8 cellular contexts compared by ENCODE assay signal in genomic region chr9:69168709-69169217, GRCh38. TPM values are rescaled to one million over a fixed set of nuclear protein-coding genes. Genes with fewer than 3 reads are reported as not detected.
DNase-seq lines count a peak whose midpoint lies in the region; ATAC-seq and TF ChIP-seq lines count a peak whose summit lies in the region.

No MANE protein-coding gene starts in this region.

- H3K36me3 ChIP-seq in mesendoderm (ENCODE audit: control insufficient read depth, insufficient read depth, low read length), result no peaks in the 10 kb centered on the region
- H3K36me3 ChIP-seq in psoas muscle (ENCODE audit: insufficient read depth in 1 of 2, low read depth in 1 of 2), result no peaks in the 10 kb centered on the region
- peaks cover 0 to 10% (median 4%) of the 10 kb centered on the region in 4 donors for H3K36me3 ChIP-seq in stomach

- H3K9me3 ChIP-seq in psoas muscle, result no peaks in the 10 kb centered on the region
- H3K9me3 ChIP-seq in stomach, result no peaks in the 10 kb centered on the region

- peak overlapping the region; percentile 61 for H3K4me3 Mint-ChIP-seq in activated T-helper 2 cell treated with anti-CD3 and anti-CD28 coated beads, Interferon-gamma antibody, Interleukin-2, Interleukin-4, amounts not matched to agents 10 μg/mL and 5 μg/mL and 100 μg/mL, durations not matched to agents 14 hours and 24 hours and 36 hours (ENCODE audit: low read depth)

- peaks cover 5% of the 10 kb centered on the region for H3K4me1 ChIP-seq in mesendoderm (ENCODE audit: control insufficient read depth, low read depth, low read length)
- no peaks in the 10 kb centered on the region for H3K4me1 ChIP-seq in psoas muscle
- peaks cover 13 to 41% (median 21%) of the 10 kb centered on the region in 4 donors for H3K4me1 ChIP-seq in stomach

- no peak overlapping the region for H3K23ac ChIP-seq in mesendoderm (ENCODE audit: low read length)

- no peak overlapping the region for H4K5ac ChIP-seq in mesendoderm (ENCODE audit: low read length)

- no peak overlapping the region for H2BK120ac ChIP-seq in mesendoderm (ENCODE audit: low read depth, low read length)

- no peak overlapping the region for H3K9ac ChIP-seq in mesendoderm (ENCODE audit: low read length)

- no peaks in the 10 kb centered on the region for H3K9me3 Mint-ChIP-seq in activated T-helper 2 cell treated with anti-CD3 and anti-CD28 coated beads, Interferon-gamma antibody, Interleukin-2, Interleukin-4, amounts not matched to agents 10 μg/mL and 5 μg/mL and 100 μg/mL, durations not matched to agents 14 hours and 24 hours and 36 hours

- intact Hi-C loops in activated T-helper 2 cell treated with anti-CD3 and anti-CD28 coated beads, Interferon-gamma antibody, Interleukin-2, Interleukin-4, amounts not matched to agents 10 μg/mL and 5 μg/mL and 100 μg/mL, durations not matched to agents 14 hours and 24 hours and 36 hours (cut with micrococcal nuclease), result loop anchor here (2.0 kb wide), 1 partner anchor 14 kb away; no protein-coding TSS in a partner anchor
- intact Hi-C loops in psoas muscle (cut with DNase I), result no loop called here
- intact Hi-C loops in stomach (cut with DNase I; ENCODE audit: low total_unique reads), result no loop called here

- no peak for TF ChIP-seq EP300 in stomach (IDR thresholded peaks at IDR 0.05)

- TF ChIP-seq CTCF in GM10266 (IDR thresholded peaks at IDR 0.05; ENCODE audit: control insufficient read depth, insufficient read depth, low read depth, missing control alignments) (no peak), psoas muscle (IDR thresholded peaks at IDR 0.05) (no peak), stomach (IDR thresholded peaks at IDR 0.05) (no peak)

- H3K56ac ChIP-seq in mesendoderm (ENCODE audit: low read length), result no peak overlapping the region

- WGBS in mesendoderm (ENCODE audit: extremely low coverage, insufficient coverage, low lambda C conversion rate), result no CpG with 5 or more reads among the region's 13 CpGs
- WGBS in psoas muscle, 3 donors, result 77 to 85% (median 84%) methylated on average over 13 of the region's 13 CpGs
- WGBS in stomach, 5 donors, result 55 to 71% (median 66%) methylated on average over 13 of the region's 13 CpGs

- no peak for TF ChIP-seq POLR2A in stomach (IDR thresholded peaks at IDR 0.05)

- H3K36me3 Mint-ChIP-seq in activated T-helper 2 cell treated with anti-CD3 and anti-CD28 coated beads, Interferon-gamma antibody, Interleukin-2, Interleukin-4, amounts not matched to agents 10 μg/mL and 5 μg/mL and 100 μg/mL, durations not matched to agents 14 hours and 24 hours and 36 hours (ENCODE audit: low read depth), result no peaks in the 10 kb centered on the region

- H3K27ac ChIP-seq in mesendoderm (ENCODE audit: low read depth, low read length), result no peak overlapping the region
- H3K27ac ChIP-seq in psoas muscle, result no peak overlapping the region
- no peak overlapping the region for H3K27ac ChIP-seq in stomach

- no peaks in the 10 kb centered on the region for H3K79me2 ChIP-seq in mesendoderm (ENCODE audit: control insufficient read depth, insufficient read depth, low read length)

- ATAC-seq in psoas muscle (no peak), HG02571 (IDR thresholded peaks at IDR 0.05; ENCODE audit: unreplicated experiment) (no peak)

- peaks cover 2% of the 10 kb centered on the region for H3K79me1 ChIP-seq in mesendoderm (ENCODE audit: low read length)

- H2BK5ac ChIP-seq in mesendoderm (ENCODE audit: low read length), result no peak overlapping the region

- H3K27me3 ChIP-seq in mesendoderm (ENCODE audit: insufficient read depth, low read length, poor library complexity), result no peaks in the 10 kb centered on the region
- H3K27me3 ChIP-seq in psoas muscle (ENCODE audit: insufficient read depth in 3 of 3, low read length in 2 of 3), result no peaks in the 10 kb centered on the region
- H3K27me3 ChIP-seq in stomach, result peaks cover 0 to under 1% (median 0%) of the 10 kb centered on the region in 3 donors

- H2AK5ac ChIP-seq in mesendoderm (ENCODE audit: low read length), result no peak overlapping the region

- peaks cover 34% of the 10 kb centered on the region for H3K4me1 Mint-ChIP-seq in activated T-helper 2 cell treated with anti-CD3 and anti-CD28 coated beads, Interferon-gamma antibody, Interleukin-2, Interleukin-4, amounts not matched to agents 10 μg/mL and 5 μg/mL and 100 μg/mL, durations not matched to agents 14 hours and 24 hours and 36 hours (ENCODE audit: low read depth)

- H3K4ac ChIP-seq in mesendoderm (ENCODE audit: low read depth, low read length), result no peak overlapping the region

- no peak overlapping the region for H2BK15ac ChIP-seq in mesendoderm (replicated peaks; ENCODE audit: low read depth)

- H3K4me2 ChIP-seq in mesendoderm (ENCODE audit: low read length), result no peak overlapping the region

- H3K27me3 Mint-ChIP-seq in activated T-helper 2 cell treated with anti-CD3 and anti-CD28 coated beads, Interferon-gamma antibody, Interleukin-2, Interleukin-4, amounts not matched to agents 10 μg/mL and 5 μg/mL and 100 μg/mL, durations not matched to agents 14 hours and 24 hours and 36 hours (ENCODE audit: low read depth), result peaks cover 10% of the 10 kb centered on the region

- peak overlapping the region; percentile 83 for H3K27ac Mint-ChIP-seq in activated T-helper 2 cell treated with anti-CD3 and anti-CD28 coated beads, Interferon-gamma antibody, Interleukin-2, Interleukin-4, amounts not matched to agents 10 μg/mL and 5 μg/mL and 100 μg/mL, durations not matched to agents 14 hours and 24 hours and 36 hours

- H3K18ac ChIP-seq in mesendoderm (ENCODE audit: low read length), result no peak overlapping the region

- peak; percentile 69 for DNase-seq in GM10266 (ENCODE audit: extremely low spot score)
- DNase-seq in HCEC 1CT, result peak; percentile 76
- DNase-seq in NCI-H510A (lab: John Stamatoyannopoulos, UW), result peak; percentile 85
- DNase-seq in activated T-helper 2 cell treated with anti-CD3 and anti-CD28 coated beads, Interferon-gamma antibody, Interleukin-2, Interleukin-4, amounts not matched to agents 10 μg/mL and 5 μg/mL and 100 μg/mL, durations not matched to agents 14 hours and 24 hours and 36 hours (ENCODE audit: low spot score), result peak; percentile 61
- DNase-seq in mesendoderm, result peak; percentile 79
- DNase-seq in psoas muscle, result no peak
- DNase-seq in stomach, result no peak

- H4K8ac ChIP-seq in mesendoderm (ENCODE audit: low read depth, low read length), result no peak overlapping the region

- H3K4me3 ChIP-seq in mesendoderm (ENCODE audit: low read length) (no peak overlapping the region), psoas muscle (no peak overlapping the region), stomach (peak overlapping the region in 1 of 4 donors; percentile 8)

RNA-seq across cellular contexts. Expression of gene TJP2, which starts 5.3 kb away (rescaled TPM):
- 11.9 and 12.4 TPM in 2 replicates for total RNA-seq in activated T-helper 2 cell treated with anti-CD3 and anti-CD28 coated beads, Interferon-gamma antibody, Interleukin-2, Interleukin-4, amounts not matched to agents 10 μg/mL and 5 μg/mL and 100 μg/mL, durations not matched to agents 14 hours and 24 hours and 36 hours
- 65.2 TPM for polyA plus RNA-seq in mesendoderm (2013, experiment 1 of 2)
- 64.3 TPM for polyA plus RNA-seq in mesendoderm (2013, experiment 2 of 2)
- total RNA-seq in psoas muscle, result 10 to 100 TPM; 14.8 to 25.1 (median 19.0) TPM
- 10 to 100 TPM in 1 of 3 donors, 1 to 10 TPM in 2; 6.6 to 12.5 (median 7.9) TPM for polyA plus RNA-seq in psoas muscle
- 100 to 1,000 TPM; 138 to 371 (median 216) TPM for total RNA-seq in stomach
- 10 to 100 TPM; 28.6 to 30.5 (median 29.5) TPM for polyA plus RNA-seq in stomach

Comparison
In these comparisons a context has a peak if more than half of its experiments do, and no peak if none do; other contexts are left out.
1. DNase-seq: peak in GM10266 (single experiment), HCEC 1CT (single experiment), NCI-H510A (single experiment), activated T-helper 2 cell treated with anti-CD3 and anti-CD28 coated beads, Interferon-gamma antibody, Interleukin-2, Interleukin-4, amounts not matched to agents 10 μg/mL and 5 μg/mL and 100 μg/mL, durations not matched to agents 14 hours and 24 hours and 36 hours (single experiment) and mesendoderm (single experiment); none in psoas muscle (0 of 2) and stomach (single experiment).
2. RNA of gene TJP2, which starts 5.3 kb away (total RNA-seq): 138 to 371 TPM in stomach; 14.8 to 25.1 TPM in psoas muscle and 11.9 to 12.4 TPM in activated T-helper 2 cell treated with anti-CD3 and anti-CD28 coated beads, Interferon-gamma antibody, Interleukin-2, Interleukin-4, amounts not matched to agents 10 μg/mL and 5 μg/mL and 100 μg/mL, durations not matched to agents 14 hours and 24 hours and 36 hours; every median in the first group is over 4 times any median in the second.